In genomic region chr18:57832730-57833129, GRCh38 we compare ENCODE assay signal across 28 cellular contexts. TPM values are rescaled to one million over a fixed set of nuclear protein-coding genes. Genes with fewer than 3 reads are reported as not detected.
A peak's percentile ranks its signal among the peaks of the same experiment; 100 is the strongest.
DNase-seq lines count a peak whose midpoint lies in the region; ATAC-seq and TF ChIP-seq lines count a peak whose summit lies in the region.
"Had no signal": no experiment of that assay in that cellular context is flagged by ENCODE, and none has a peak within 500 bp of the region (broad histone marks: within the 10 kb centered on the region; RNA-seq: fewer than 3 reads in every experiment).

No MANE protein-coding gene starts in this region.

- H3K4me2 ChIP-seq in DOHH2 (ENCODE audit: low read length) (peak overlapping the region; percentile 58; the same call in 1 of the 2 replicates), OCI-LY3 (ENCODE audit: low read length) (peak overlapping the region; percentile 91)

- no peak for ATAC-seq in right lobe of liver
- ATAC-seq: effector memory CD8-positive, alpha-beta T cell; PC-3 had no signal

- H3K9me3 ChIP-seq in DOHH2 (ENCODE audit: control insufficient read depth, insufficient read depth, low read length) (peaks cover 5% of the 10 kb centered on the region; the same call in 1 of the 2 replicates), OCI-LY3 (ENCODE audit: insufficient read depth, low read length) (no peaks in the 10 kb centered on the region), duodenal mucosa (ENCODE audit: control insufficient read depth in 1 of 2, low read length in 2 of 2) (no peaks in the 10 kb centered on the region), right lobe of liver (no peaks in the 10 kb centered on the region)
- H3K9me3 ChIP-seq in effector memory CD4-positive, alpha-beta T cell (ENCODE audit: control insufficient read depth, low read length) = no peaks in the 10 kb centered on the region
- H3K9me3 ChIP-seq: esophagus muscularis mucosa, transverse colon had no signal

- H3K27ac ChIP-seq in ACC112 (ENCODE audit: low read depth, low read length) = no peak overlapping the region
- no peak overlapping the region for H3K27ac ChIP-seq in DOHH2 (ENCODE audit: low read depth, low read length)
- peak overlapping the region; percentile 89 for H3K27ac ChIP-seq in OCI-LY3 (ENCODE audit: low read length)
- H3K27ac ChIP-seq in duodenal mucosa (ENCODE audit: low read depth, low read length) = no peak overlapping the region
- no peak overlapping the region for H3K27ac ChIP-seq in effector memory CD4-positive, alpha-beta T cell (ENCODE audit: insufficient read depth, low read length, poor library complexity, severe bottlenecking)
- H3K27ac ChIP-seq in right lobe of liver = no peak overlapping the region
- H3K27ac ChIP-seq: C4-2B, left ventricle myocardium inferior, parathyroid adenoma had no signal

- no peaks in the 10 kb centered on the region for H3F3A ChIP-seq in DOHH2 (ENCODE audit: control insufficient read depth, insufficient read depth)

- TF ChIP-seq POLR2A in right lobe of liver (IDR thresholded peaks at IDR 0.05) = no peak

- H3K79me2 ChIP-seq in ACC112 (ENCODE audit: control insufficient read depth, insufficient read depth, low read length, unreplicated experiment) = no peaks in the 10 kb centered on the region
- H3K79me2 ChIP-seq in DOHH2 (ENCODE audit: control insufficient read depth, low read length) = no peaks in the 10 kb centered on the region
- no peaks in the 10 kb centered on the region for H3K79me2 ChIP-seq in OCI-LY3 (ENCODE audit: low read length)
- H3K79me2 ChIP-seq: parathyroid adenoma had no signal

- TF ChIP-seq CTCF in DOHH2 (IDR thresholded peaks at IDR 0.05; ENCODE audit: low read depth, low read length, poor library complexity, severe bottlenecking) (no peak), OCI-LY3 (IDR thresholded peaks at IDR 0.05; ENCODE audit: low read depth, low read length) (no peak), right lobe of liver (IDR thresholded peaks at IDR 0.05) (no peak), endothelial cell (IDR thresholded peaks at IDR 0.05; ENCODE audit: unreplicated experiment) (no peak)

- no peaks in the 10 kb centered on the region for H3K36me3 Mint-ChIP-seq in endothelial cell (ENCODE audit: low read depth, unreplicated experiment)
- H3K36me3 Mint-ChIP-seq: mesothelial cell of epicardium had no signal

- H2AFZ ChIP-seq in ACC112 (ENCODE audit: low read length, unreplicated experiment) = peak overlapping the region; percentile 94
- no peak overlapping the region for H2AFZ ChIP-seq in OCI-LY3 (ENCODE audit: low read depth, low read length)
- H2AFZ ChIP-seq: parathyroid adenoma had no signal

- H3K9ac ChIP-seq in OCI-LY3 (ENCODE audit: low read length) (peak overlapping the region; percentile 69; the same call in 1 of the 2 replicates), duodenal mucosa (ENCODE audit: low read depth in 1 of 2, low read length in 2 of 2) (no peak overlapping the region)
- H3K9ac ChIP-seq: parathyroid adenoma had no signal

- intact Hi-C loops in right lobe of liver (cut with DNase I) = no loop called here

- no peaks in the 10 kb centered on the region for H3K36me3 ChIP-seq in ACC112 (ENCODE audit: insufficient read depth, low read length)
- H3K36me3 ChIP-seq in DOHH2 (ENCODE audit: control insufficient read depth, low read length) = no peaks in the 10 kb centered on the region
- no peaks in the 10 kb centered on the region for H3K36me3 ChIP-seq in OCI-LY3 (replicated peaks; ENCODE audit: low read depth, low read length)
- no peaks in the 10 kb centered on the region for H3K36me3 ChIP-seq in duodenal mucosa (ENCODE audit: control insufficient read depth in 1 of 2, insufficient read depth in 2 of 2, low read length in 2 of 2)
- no peaks in the 10 kb centered on the region for H3K36me3 ChIP-seq in effector memory CD4-positive, alpha-beta T cell (ENCODE audit: control insufficient read depth, insufficient read depth, low read length)
- no peaks in the 10 kb centered on the region for H3K36me3 ChIP-seq in right lobe of liver
- H3K36me3 ChIP-seq: esophagus muscularis mucosa, HAP-1, left ventricle myocardium inferior, transverse colon had no signal

- H4K20me1 ChIP-seq in DOHH2 (ENCODE audit: control insufficient read depth, insufficient read depth, low read depth, low read length) = no peaks in the 10 kb centered on the region
- H4K20me1 ChIP-seq in OCI-LY3 (ENCODE audit: insufficient read depth, low read length) = no peaks in the 10 kb centered on the region

- 89% methylated on average over 2 of the region's 2 CpGs for WGBS in right lobe of liver (ENCODE audit: insufficient coverage, low coverage, low lambda C conversion rate, missing lambda C conversion rate)

- H3K27me3 ChIP-seq in ACC112 (ENCODE audit: insufficient read depth, low read length) (no peaks in the 10 kb centered on the region), DOHH2 (ENCODE audit: control insufficient read depth, low read length) (0 out of 2 replicates have a peak, but pooled peaks cover 2% of the 10 kb centered on the region), OCI-LY3 (ENCODE audit: low read depth, low read length) (no peaks in the 10 kb centered on the region), duodenal mucosa (ENCODE audit: control insufficient read depth in 1 of 2, insufficient read depth in 2 of 2, low read length in 2 of 2) (no peaks in the 10 kb centered on the region), right lobe of liver (no peaks in the 10 kb centered on the region)
- H3K27me3 ChIP-seq in effector memory CD4-positive, alpha-beta T cell (replicated peaks; ENCODE audit: control insufficient read depth, insufficient read depth, low read length, poor library complexity, severe bottlenecking) = no peaks in the 10 kb centered on the region
- H3K27me3 ChIP-seq: esophagus muscularis mucosa, transverse colon had no signal

- no peaks in the 10 kb centered on the region for H3K9me3 Mint-ChIP-seq in endothelial cell (ENCODE audit: unreplicated experiment)

- H3K27ac Mint-ChIP-seq in endothelial cell (ENCODE audit: unreplicated experiment) = no peak overlapping the region
- H3K27ac Mint-ChIP-seq: mesothelial cell of epicardium, nephron progenitor cell had no signal

- no peak overlapping the region for H3K4me3 Mint-ChIP-seq in endothelial cell (ENCODE audit: unreplicated experiment)
- H3K4me3 Mint-ChIP-seq: mesothelial cell of epicardium, nephron progenitor cell had no signal

- DNase-seq in effector memory CD4-positive, alpha-beta T cell = no peak
- DNase-seq in CD1c-positive myeloid dendritic cell (ENCODE audit: extremely low spot score) (no peak), right lobe of liver (no peak), endothelial cell (ENCODE audit: low spot score) (no peak)
- DNase-seq: activated effector memory CD4-positive, alpha-beta T cell treated with Interleukin-2 at 50 U/mL for 16 hours; amniotic stem cell; effector memory CD8-positive, alpha-beta T cell; hippocampal formation; left ventricle myocardium inferior; NCI-H1436; NCI-H2107; NCI-H446 treated with DMSO at 0.1 percent for 48 hours; nephron progenitor cell; PC-3; right cardiac atrium; SHP77 treated with DMSO at 0.1 percent for 48 hours; stimulated activated CD4-positive, alpha-beta T cell treated with anti-CD3 and anti-CD28 coated beads, Interleukin-12 subunit alpha, Interleukin-12 subunit beta, amount 100 ng/mL, for 4 hours; transverse colon had no signal

- H3K4me1 ChIP-seq in ACC112 (ENCODE audit: control insufficient read depth, insufficient read depth, low read length, unreplicated experiment) (peaks cover 12% of the 10 kb centered on the region), DOHH2 (ENCODE audit: control insufficient read depth, low read length) (peaks cover 29% of the 10 kb centered on the region), OCI-LY3 (ENCODE audit: low read length) (peaks cover 50% of the 10 kb centered on the region), duodenal mucosa (ENCODE audit: control insufficient read depth in 1 of 2, insufficient read depth in 2 of 2, low read length in 2 of 2) (peaks cover 8 to 9% of the 10 kb centered on the region in 2 donors), right lobe of liver (peaks cover 0 to 11% (median 0%) of the 10 kb centered on the region in 4 donors)
- H3K4me1 ChIP-seq in effector memory CD4-positive, alpha-beta T cell (ENCODE audit: control insufficient read depth, insufficient read depth, low read length, poor library complexity, severe bottlenecking) = peaks cover 3% of the 10 kb centered on the region
- H3K4me1 ChIP-seq: HAP-1, left ventricle myocardium inferior, parathyroid adenoma had no signal

- peaks cover 3% of the 10 kb centered on the region for H3K4me1 Mint-ChIP-seq in endothelial cell (ENCODE audit: unreplicated experiment)
- H3K4me1 Mint-ChIP-seq: mesothelial cell of epicardium, nephron progenitor cell had no signal

- peaks cover 4% of the 10 kb centered on the region for H3K27me3 Mint-ChIP-seq in endothelial cell (ENCODE audit: unreplicated experiment)

- H3K4me3 ChIP-seq in ACC112 (ENCODE audit: low read depth, low read length) (no peak overlapping the region), DOHH2 (ENCODE audit: low read length) (no peak overlapping the region), OCI-LY3 (ENCODE audit: low read length) (peak overlapping the region; percentile 69), duodenal mucosa (ENCODE audit: low read depth in 1 of 2, low read length in 2 of 2) (peak overlapping the region; percentile 41 to 45), right lobe of liver (no peak overlapping the region)
- no peak overlapping the region for H3K4me3 ChIP-seq in effector memory CD4-positive, alpha-beta T cell (ENCODE audit: insufficient read depth, low read depth, low read length, poor library complexity, severe bottlenecking)
- H3K4me3 ChIP-seq: HAP-1, left ventricle myocardium inferior had no signal

- H3K9me2 ChIP-seq in DOHH2 (replicated peaks; ENCODE audit: control insufficient read depth, low read length) = no peaks in the 10 kb centered on the region

RNA-seq across cellular contexts. Expression of gene ATP8B1, which starts 29.6 kb away (rescaled TPM):
- total RNA-seq in right lobe of liver (10 to 100 TPM in 5 of 6 experiments, 1 to 10 TPM in 1; 9.0 to 18.4 (median 17.1) TPM), endothelial cell (ENCODE audit: unreplicated experiment) (66.7 TPM)
- total RNA-seq: T-helper 1 cell treated with Interleukin-12 subunit alpha and Interleukin-12 subunit beta and Interleukin-4 antibody, amounts not matched to agents 30 ng/mL and 1 ng/mL, for 36 hours had no signal

Comparison
In these comparisons a context has a peak if more than half of its experiments do, and no peak if none do; other contexts are left out.
1. H3K4me3 ChIP-seq: peak in OCI-LY3 (single experiment) and duodenal mucosa (2 of 2); none in ACC112 (single experiment), DOHH2 (single experiment), effector memory CD4-positive, alpha-beta T cell (single experiment) and right lobe of liver (0 of 3).